Comparison of ENCODE assay signal across 30 cellular contexts in genomic region chr14:77926942-77927341, GRCh38.
"Had no signal": no experiment of that assay in that cellular context is flagged by ENCODE, and none has a peak within 500 bp of the region (broad histone marks: within the 10 kb centered on the region; RNA-seq: fewer than 3 reads in every experiment).

No MANE protein-coding gene starts in this region.

- H3K27ac Mint-ChIP-seq: activated CD4-positive, alpha-beta memory T cell treated with anti-CD3 and anti-CD28 coated beads, Interleukin-2, amount 10 ng/mL, durations not matched to agents 7 days and 5 days; activated CD4-positive, alpha-beta T cell treated with anti-CD3 and anti-CD28 coated beads, Interleukin-2, amount 10 ng/mL, durations not matched to agents 7 days and 5 days; activated naive CD4-positive, alpha-beta T cell treated with anti-CD3 and anti-CD28 coated beads, Interleukin-2, amount 10 ng/mL, durations not matched to agents 7 days and 5 days; activated naive CD8-positive, alpha-beta T cell; activated T-cell treated with anti-CD3 and anti-CD28 coated beads, Interleukin-2, amount 50 U/mL, for 24 hours; activated T-cell treated with anti-CD3 and anti-CD28 coated beads, Interleukin-2, amount 50 U/mL, for 72 hours; WTC11 had no signal

- ATAC-seq: activated T-cell treated with anti-CD3 and anti-CD28 coated beads, Interleukin-2, amount 50 U/mL, for 72 hours; gastroesophageal sphincter; heart right ventricle; WTC11 had no signal

- H3K4me3 Mint-ChIP-seq: activated CD4-positive, alpha-beta memory T cell treated with anti-CD3 and anti-CD28 coated beads, Interleukin-2, amount 10 ng/mL, durations not matched to agents 7 days and 5 days; activated CD4-positive, alpha-beta T cell treated with anti-CD3 and anti-CD28 coated beads, Interleukin-2, amount 10 ng/mL, durations not matched to agents 7 days and 5 days; activated naive CD4-positive, alpha-beta T cell treated with anti-CD3 and anti-CD28 coated beads, Interleukin-2, amount 10 ng/mL, durations not matched to agents 7 days and 5 days; activated naive CD8-positive, alpha-beta T cell; activated T-cell treated with anti-CD3 and anti-CD28 coated beads, Interleukin-2, amount 50 U/mL, for 24 hours; activated T-cell treated with anti-CD3 and anti-CD28 coated beads, Interleukin-2, amount 50 U/mL, for 72 hours; WTC11 had no signal

- H3K4me1 ChIP-seq: esophagus squamous epithelium, gastroesophageal sphincter, heart right ventricle had no signal

- FAIRE-seq: astrocyte, colon, endometrium, endothelial cell of umbilical vein had no signal

- H3K27ac ChIP-seq: epithelial cell of prostate, esophagus squamous epithelium, gastroesophageal sphincter, heart right ventricle had no signal

- H3K9me3 ChIP-seq: esophagus squamous epithelium, gastroesophageal sphincter, heart right ventricle had no signal

- H3K27me3 ChIP-seq: esophagus squamous epithelium, gastroesophageal sphincter, heart right ventricle had no signal

- H3K4me1 Mint-ChIP-seq: activated CD4-positive, alpha-beta memory T cell treated with anti-CD3 and anti-CD28 coated beads, Interleukin-2, amount 10 ng/mL, durations not matched to agents 7 days and 5 days; activated CD4-positive, alpha-beta T cell treated with anti-CD3 and anti-CD28 coated beads, Interleukin-2, amount 10 ng/mL, durations not matched to agents 7 days and 5 days; activated naive CD4-positive, alpha-beta T cell treated with anti-CD3 and anti-CD28 coated beads, Interleukin-2, amount 10 ng/mL, durations not matched to agents 7 days and 5 days; WTC11 had no signal

- H3K27me3 Mint-ChIP-seq: activated CD4-positive, alpha-beta memory T cell treated with anti-CD3 and anti-CD28 coated beads, Interleukin-2, amount 10 ng/mL, durations not matched to agents 7 days and 5 days; activated CD4-positive, alpha-beta T cell treated with anti-CD3 and anti-CD28 coated beads, Interleukin-2, amount 10 ng/mL, durations not matched to agents 7 days and 5 days; activated naive CD4-positive, alpha-beta T cell treated with anti-CD3 and anti-CD28 coated beads, Interleukin-2, amount 10 ng/mL, durations not matched to agents 7 days and 5 days; activated naive CD8-positive, alpha-beta T cell; activated T-cell treated with anti-CD3 and anti-CD28 coated beads, Interleukin-2, amount 50 U/mL, for 24 hours had no signal

- H3K4me3 ChIP-seq: esophagus squamous epithelium, gastroesophageal sphincter, heart right ventricle had no signal

- H3K9me3 Mint-ChIP-seq: activated CD4-positive, alpha-beta memory T cell treated with anti-CD3 and anti-CD28 coated beads, Interleukin-2, amount 10 ng/mL, durations not matched to agents 7 days and 5 days; activated CD4-positive, alpha-beta T cell treated with anti-CD3 and anti-CD28 coated beads, Interleukin-2, amount 10 ng/mL, durations not matched to agents 7 days and 5 days; activated T-cell treated with anti-CD3 and anti-CD28 coated beads, Interleukin-2, amount 50 U/mL, for 24 hours; activated T-cell treated with anti-CD3 and anti-CD28 coated beads, Interleukin-2, amount 50 U/mL, for 72 hours had no signal

- DNase-seq: activated CD4-positive, alpha-beta memory T cell treated with anti-CD3 and anti-CD28 coated beads, Interleukin-2, amount 10 ng/mL, durations not matched to agents 7 days and 5 days; activated CD4-positive, alpha-beta T cell treated with anti-CD3 and anti-CD28 coated beads for 1 hour; activated CD4-positive, alpha-beta T cell treated with anti-CD3 and anti-CD28 coated beads for 4 hours; activated CD4-positive, alpha-beta T cell treated with anti-CD3 and anti-CD28 coated beads, Interleukin-2, amount 10 ng/mL, durations not matched to agents 7 days and 5 days; activated CD4-positive, alpha-beta T cell treated with anti-CD3 and anti-CD28 coated beads, Interleukin-2, amount 50 U/mL, for 4 hours; activated CD8-positive, alpha-beta memory T cell treated with anti-CD3 and anti-CD28 coated beads, Interleukin-2, amount 50 U/mL, for 48 hours; activated gamma-delta T cell; activated naive CD4-positive, alpha-beta T cell; activated naive CD4-positive, alpha-beta T cell treated with anti-CD3 and anti-CD28 coated beads, Interleukin-2, amount 10 ng/mL, durations not matched to agents 7 days and 5 days; activated T-cell treated with anti-CD3 and anti-CD28 coated beads for 4 hours; activated T-cell treated with anti-CD3 and anti-CD28 coated beads, Interleukin-2, amount 50 U/mL, for 24 hours; activated T-cell treated with anti-CD3 and anti-CD28 coated beads, Interleukin-2, amount 50 U/mL, for 72 hours; amniotic stem cell; anterior cingulate cortex; caudate nucleus; cortex of kidney; dermis blood vessel endothelial cell; effector CD8-positive, alpha-beta T cell; esophagus squamous epithelium; foreskin melanocyte; heart right ventricle; T-helper 2 cell had no signal

- H3K36me3 Mint-ChIP-seq: activated naive CD4-positive, alpha-beta T cell treated with anti-CD3 and anti-CD28 coated beads, Interleukin-2, amount 10 ng/mL, durations not matched to agents 7 days and 5 days had no signal
